12 cellular contexts compared by ENCODE assay signal in genomic region chr17:44776628-44777393, GRCh38. TPM values are rescaled to one million over a fixed set of nuclear protein-coding genes. Genes with fewer than 3 reads are reported as not detected.
DNase-seq lines count a peak whose midpoint lies in the region; ATAC-seq, FAIRE-seq and TF ChIP-seq lines count a peak whose summit lies in the region.
"Had no signal": no experiment of that assay in that cellular context is flagged by ENCODE, and none has a peak within 500 bp of the region (broad histone marks: within the 10 kb centered on the region; RNA-seq: fewer than 3 reads in every experiment).

No MANE protein-coding gene starts in this region.

- H3K4me1 ChIP-seq in Loucy (ENCODE audit: insufficient read depth, low read length, poor library complexity, severe bottlenecking) (peaks cover 6% of the 10 kb centered on the region), skeletal muscle satellite cell (ENCODE audit: control insufficient read depth, insufficient read depth, low read length) (peaks cover 27% of the 10 kb centered on the region), colonic mucosa (no peaks in the 10 kb centered on the region)

- peak overlapping the region; percentile 98 for H3K4me2 ChIP-seq in Loucy (ENCODE audit: low read depth, low read length, poor library complexity, severe bottlenecking)
- peak overlapping the region; percentile 99 for H3K4me2 ChIP-seq in skeletal muscle satellite cell (ENCODE audit: low read length)

- DNase-seq in activated T-cell treated with anti-CD3 and anti-CD28 coated beads, Interleukin-2, amount 50 U/mL, for 72 hours = no peak
- no peak for DNase-seq in activated T-cell treated with anti-CD3 and anti-CD28 coated beads, Interleukin-2, amount 50 U/mL, for 48 hours
- DNase-seq in endothelial cell (ENCODE audit: low spot score) = no peak
- DNase-seq in stimulated activated CD4-positive, alpha-beta T cell treated with anti-CD3 and anti-CD28 coated beads, Interleukin-4, amount 100 ng/mL, for 24 hours = no peak
- no peak for DNase-seq in GM19239 (ENCODE audit: insufficient read length, low spot score)
- no peak for DNase-seq in colonic mucosa
- DNase-seq: kidney glomerular epithelial cell, spleen, WERI-Rb-1 had no signal

- H3K36me3 ChIP-seq in Loucy (ENCODE audit: insufficient read depth, low read length) = no peaks in the 10 kb centered on the region
- no peaks in the 10 kb centered on the region for H3K36me3 ChIP-seq in skeletal muscle satellite cell (ENCODE audit: insufficient read depth, low read length)
- H3K36me3 ChIP-seq in colonic mucosa = no peaks in the 10 kb centered on the region
- H3K36me3 ChIP-seq: spleen had no signal

- no peaks in the 10 kb centered on the region for H3K9me3 ChIP-seq in Loucy (ENCODE audit: insufficient read depth, low read depth, low read length)
- H3K9me3 ChIP-seq in skeletal muscle satellite cell (replicated peaks; ENCODE audit: low read length) = no peaks in the 10 kb centered on the region
- H3K9me3 ChIP-seq in colonic mucosa = no peaks in the 10 kb centered on the region
- H3K9me3 ChIP-seq: spleen had no signal

- intact Hi-C loops in colonic mucosa (cut with DNase I) = loop anchor here (10.0 kb wide), 1 partner anchor 248 kb away; no protein-coding TSS in a partner anchor

- no peaks in the 10 kb centered on the region for H3K79me2 ChIP-seq in Loucy (ENCODE audit: insufficient read depth, low read length)

- H3K27ac ChIP-seq in colonic mucosa = no peak overlapping the region

- peak overlapping the region; percentile 80 to 84 for H3K4me3 Mint-ChIP-seq in activated T-cell treated with anti-CD3 and anti-CD28 coated beads, Interleukin-2, amount 50 U/mL, for 72 hours
- H3K4me3 Mint-ChIP-seq in endothelial cell (ENCODE audit: unreplicated experiment) = peak overlapping the region; percentile 39

- TF ChIP-seq CTCF in Loucy (conservative IDR thresholded peaks at IDR 0.05; ENCODE audit: low read length) (no peak), endothelial cell (IDR thresholded peaks at IDR 0.05; ENCODE audit: unreplicated experiment) (no peak), colonic mucosa (IDR thresholded peaks at IDR 0.05) (no peak)

- ATAC-seq in activated T-cell treated with anti-CD3 and anti-CD28 coated beads, Interleukin-2, amount 50 U/mL, for 72 hours (replicated peaks in 1 of 2) = no peak

- no peak for FAIRE-seq in GM19239 (lab: Jason Lieb, UNC)
- FAIRE-seq: GM12892 had no signal

- no peak overlapping the region for H3K27ac Mint-ChIP-seq in activated T-cell treated with anti-CD3 and anti-CD28 coated beads, Interleukin-2, amount 50 U/mL, for 72 hours
- H3K27ac Mint-ChIP-seq in endothelial cell (ENCODE audit: unreplicated experiment) = no peak overlapping the region

- no peak overlapping the region for H2AFZ ChIP-seq in Loucy (ENCODE audit: low read length)

- no peaks in the 10 kb centered on the region for H3K9me2 ChIP-seq in Loucy (replicated peaks; ENCODE audit: low read depth, low read length)

- H3K4me1 Mint-ChIP-seq in activated T-cell treated with anti-CD3 and anti-CD28 coated beads, Interleukin-2, amount 50 U/mL, for 72 hours (ENCODE audit: low read depth) = peaks cover 26% of the 10 kb centered on the region
- H3K4me1 Mint-ChIP-seq in endothelial cell (ENCODE audit: unreplicated experiment) = peaks cover 8% of the 10 kb centered on the region

- H4K20me1 ChIP-seq in Loucy (ENCODE audit: insufficient read depth, low read length, poor library complexity, severe bottlenecking) = no peaks in the 10 kb centered on the region

- peaks cover 11% of the 10 kb centered on the region for H3K27me3 Mint-ChIP-seq in activated T-cell treated with anti-CD3 and anti-CD28 coated beads, Interleukin-2, amount 50 U/mL, for 72 hours (ENCODE audit: low read depth)
- peaks cover 20% of the 10 kb centered on the region for H3K27me3 Mint-ChIP-seq in endothelial cell (ENCODE audit: unreplicated experiment)

- H3F3A ChIP-seq in Loucy (ENCODE audit: low read depth) = no peaks in the 10 kb centered on the region

- H3K27me3 ChIP-seq in Loucy (ENCODE audit: insufficient read depth, low read length, poor library complexity, severe bottlenecking) = no peaks in the 10 kb centered on the region
- H3K27me3 ChIP-seq in skeletal muscle satellite cell (ENCODE audit: control insufficient read depth, insufficient read depth, low read length) = peaks cover 16% of the 10 kb centered on the region
- no peaks in the 10 kb centered on the region for H3K27me3 ChIP-seq in colonic mucosa

- no peaks in the 10 kb centered on the region for H3K36me3 Mint-ChIP-seq in activated T-cell treated with anti-CD3 and anti-CD28 coated beads, Interleukin-2, amount 50 U/mL, for 72 hours (ENCODE audit: insufficient read depth in 2 of 2)
- H3K36me3 Mint-ChIP-seq in endothelial cell (ENCODE audit: low read depth, unreplicated experiment) = no peaks in the 10 kb centered on the region

- H3K9me3 Mint-ChIP-seq in activated T-cell treated with anti-CD3 and anti-CD28 coated beads, Interleukin-2, amount 50 U/mL, for 72 hours = no peaks in the 10 kb centered on the region
- no peaks in the 10 kb centered on the region for H3K9me3 Mint-ChIP-seq in endothelial cell (ENCODE audit: unreplicated experiment)

- H3K9ac ChIP-seq in Loucy (ENCODE audit: low read depth, low read length, poor library complexity, severe bottlenecking) = no peak overlapping the region
- no peak overlapping the region for H3K9ac ChIP-seq in skeletal muscle satellite cell (ENCODE audit: low read depth, low read length)
- no peak overlapping the region for H3K9ac ChIP-seq in colonic mucosa (ENCODE audit: low read depth in 2 of 2, low read length in 2 of 2)

- H3K4me3 ChIP-seq in Loucy (ENCODE audit: low read length, poor library complexity, severe bottlenecking) = no peak overlapping the region
- H3K4me3 ChIP-seq in skeletal muscle satellite cell (ENCODE audit: low read length) = no peak overlapping the region
- H3K4me3 ChIP-seq in colonic mucosa = no peak overlapping the region

RNA-seq across cellular contexts. Expression of gene ADAM11, which starts 18.0 kb away (rescaled TPM):
- 1 to 10 TPM in 1 of 2 donors, under 1 TPM in 1; 0.56 to 1.6 TPM for total RNA-seq in activated T-cell treated with anti-CD3 and anti-CD28 coated beads, Interleukin-2, amount 50 U/mL, for 72 hours
- 0.62 TPM for total RNA-seq in endothelial cell (ENCODE audit: unreplicated experiment)
- total RNA-seq in skeletal muscle satellite cell (2012; rRNA removed) = 0.51 TPM in 1 of 2 replicates, not detected in the other
- under 1 TPM; 0.42 TPM for total RNA-seq in colonic mucosa

RNA-seq across cellular contexts. Expression of gene GJC1, which starts 53.3 kb away (rescaled TPM):
- total RNA-seq in activated T-cell treated with anti-CD3 and anti-CD28 coated beads, Interleukin-2, amount 50 U/mL, for 72 hours = 1 to 10 TPM; 2.3 to 4.7 TPM
- total RNA-seq in endothelial cell (ENCODE audit: unreplicated experiment) = 36.5 TPM
- 7.2 and 19.8 TPM in 2 replicates for total RNA-seq in skeletal muscle satellite cell (2012; rRNA removed)
- total RNA-seq in colonic mucosa = 1 to 10 TPM; 1.1 to 8.2 TPM
